8 cellular contexts compared by ENCODE assay signal in genomic region chr5:36606437-36607113, GRCh38. TPM values are rescaled to one million over a fixed set of nuclear protein-coding genes. Genes with fewer than 3 reads are reported as not detected.
DNase-seq lines count a peak whose midpoint lies in the region; ATAC-seq and TF ChIP-seq lines count a peak whose summit lies in the region.

TSS of gene SLC1A3 (plus strand) at chr5:36606606. CDS start at chr5:36608424, 1,818 bp downstream.

- TF ChIP-seq CTCF in glutamatergic neuron (IDR thresholded peaks at IDR 0.05; ENCODE audit: partially characterized antibody, unreplicated experiment), result no peak

- no peaks in the 10 kb centered on the region for H3K9me3 Mint-ChIP-seq in glutamatergic neuron (ENCODE audit: unreplicated experiment)

- WGBS in urinary bladder, result under 1% methylated on average over 20 of the region's 20 CpGs

- H3K27me3 Mint-ChIP-seq in glutamatergic neuron (ENCODE audit: unreplicated experiment), result no peaks in the 10 kb centered on the region

- DNase-seq in A172 (ENCODE audit: low spot score) (peak; percentile 44), NCI-H2227 (lab: John Stamatoyannopoulos, UW; ENCODE audit: unreplicated experiment) (peak; percentile 49), glutamatergic neuron (peak; percentile 25), nucleus accumbens (lab: John Stamatoyannopoulos, UW) (peak in 54 of 56 donors; percentile 8 to 86 (median 63))
- DNase-seq in activated naive CD4-positive, alpha-beta T cell treated with anti-CD3 and anti-CD28 coated beads, Interleukin-2, amount 50 U/mL, for 16 hours, result peak; percentile 20

- H3K4me1 Mint-ChIP-seq in glutamatergic neuron (ENCODE audit: low read depth, unreplicated experiment), result peaks cover 3% of the 10 kb centered on the region

- TF ChIP-seq POLR2A in GM15510 (IDR thresholded peaks at IDR 0.05; ENCODE audit: borderline replicate concordance, extremely low read depth, insufficient read length), result peak; percentile 36

- H3K4me3 ChIP-seq in urinary bladder (ENCODE audit: low read depth, low read length), result peak within 1 kb of the TSS; percentile 60

- peak within 1 kb of the TSS; percentile 86 for H3K4me3 Mint-ChIP-seq in glutamatergic neuron (ENCODE audit: unreplicated experiment)

- no peak within 1 kb of the TSS for H3K27ac ChIP-seq in urinary bladder (ENCODE audit: low read depth)

- no peaks in the 10 kb centered on the region for H3K36me3 Mint-ChIP-seq in glutamatergic neuron (ENCODE audit: unreplicated experiment)

- H3K27ac Mint-ChIP-seq in glutamatergic neuron (ENCODE audit: unreplicated experiment), result peak within 1 kb of the TSS; percentile 5

- H3K4me1 ChIP-seq in urinary bladder (ENCODE audit: insufficient read depth), result no peaks in the 10 kb centered on the region

- peak; percentile 91 for ATAC-seq in HG02763 (IDR thresholded peaks at IDR 0.05; ENCODE audit: unreplicated experiment)

- no peaks in the 10 kb centered on the region for H3K36me3 ChIP-seq in urinary bladder (ENCODE audit: insufficient read depth)

RNA-seq across cellular contexts. Expression of gene SLC1A3, which starts in this region (rescaled TPM):
- total RNA-seq in A172 (2014; rRNA removed; shearing (Covaris generic)), result not detected in 2 replicates
- 1.6 TPM for total RNA-seq in glutamatergic neuron (ENCODE audit: unreplicated experiment)
- total RNA-seq in urinary bladder, result 18.1 TPM
- polyA plus RNA-seq in urinary bladder, result 15.7 TPM

Comparison
In these comparisons a context has a peak if more than half of its experiments do, and no peak if none do; other contexts are left out.
1. Peak in DNase-seq in A172; RNA of the gene not detected or under 1 TPM.